Comparison of ENCODE assay signal across 19 cellular contexts in the genomic region with DNA sequence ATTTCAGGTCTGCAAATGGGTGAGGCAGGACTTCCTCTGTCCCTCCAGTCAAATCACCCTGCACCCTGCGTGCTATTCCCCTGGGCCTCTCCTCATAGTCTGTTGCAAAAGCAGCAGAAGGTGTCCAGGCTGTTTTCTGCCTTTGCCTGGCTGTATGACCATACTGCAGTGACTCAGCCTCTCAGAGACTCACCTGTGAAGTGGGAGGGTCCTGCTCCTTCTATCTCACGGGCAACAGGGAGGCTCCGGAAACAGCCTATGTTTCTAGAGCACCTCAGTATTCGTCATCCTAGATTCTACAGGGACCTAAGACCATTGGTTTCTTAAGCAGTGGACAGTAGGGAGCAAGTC.
DNase-seq lines count a peak whose midpoint lies in the region; ATAC-seq, FAIRE-seq and TF ChIP-seq lines count a peak whose summit lies in the region.
"Had no signal": no experiment of that assay in that cellular context is flagged by ENCODE, and none has a peak within 500 bp of the region (broad histone marks: within the 10 kb centered on the region; RNA-seq: fewer than 3 reads in every experiment).

No MANE protein-coding gene starts in this region.

- H3K27ac Mint-ChIP-seq in activated naive CD4-positive, alpha-beta T cell treated with anti-CD3 and anti-CD28 coated beads, Interleukin-2, amount 10 ng/mL, durations not matched to agents 7 days and 5 days, result no peak overlapping the region
- H3K27ac Mint-ChIP-seq: activated CD4-positive, alpha-beta memory T cell treated with anti-CD3 and anti-CD28 coated beads, Interleukin-2, amount 10 ng/mL, durations not matched to agents 7 days and 5 days; CD4-positive, CD25-positive, alpha-beta regulatory T cell had no signal

- no peak overlapping the region for H3K9ac ChIP-seq in BLaER1 treated with 17β-estradiol and CSF1 and Interleukin-3, amounts not matched to agents 10 nM and 100 nM
- H3K9ac ChIP-seq in Karpas-422 (ENCODE audit: low read length) (peak overlapping the region; percentile 72), mammary epithelial cell (ENCODE audit: insufficient read depth, low read length) (no peak overlapping the region)

- peaks cover 0 to 9% (median 0%) of the 10 kb centered on the region in 11 experiments; a peak in 2 of 22 replicates for H3K27me3 ChIP-seq in BLaER1 treated with 17β-estradiol and CSF1 and Interleukin-3, amounts not matched to agents 10 nM and 100 nM
- H3K27me3 ChIP-seq in Karpas-422 (ENCODE audit: low read length) (no peaks in the 10 kb centered on the region), mammary epithelial cell (ENCODE audit: insufficient read depth, low read length) (no peaks in the 10 kb centered on the region), spleen (replicated peaks in 1 of 7) (peaks cover 0 to 59% (median 0%) of the 10 kb centered on the region in 7 donors)
- H3K27me3 ChIP-seq: Peyer's patch, upper lobe of left lung had no signal

- peak overlapping the region in 9 of 11 experiments; percentile 11 to 62 (median 47); a peak in 15 of 22 replicates for H3K4me2 ChIP-seq in BLaER1 treated with 17β-estradiol and CSF1 and Interleukin-3, amounts not matched to agents 10 nM and 100 nM
- H3K4me2 ChIP-seq in Karpas-422 (ENCODE audit: low read depth, low read length, poor library complexity, severe bottlenecking) (peak overlapping the region; percentile 85), mammary epithelial cell (ENCODE audit: insufficient read depth, low read depth, low read length) (no peak overlapping the region)

- no peak overlapping the region for H3K27ac ChIP-seq in BLaER1 treated with 17β-estradiol and CSF1 and Interleukin-3, amounts not matched to agents 10 nM and 100 nM
- H3K27ac ChIP-seq in Karpas-422 (ENCODE audit: low read length) (peak overlapping the region; percentile 99), mammary epithelial cell (ENCODE audit: insufficient read depth, low read depth, low read length) (no peak overlapping the region), spleen (peak overlapping the region in 2 of 8 donors; percentile 47 to 55)
- H3K27ac ChIP-seq: cardiac muscle cell, esophagus squamous epithelium, upper lobe of left lung, VCaP had no signal

- no TSS peak for BruUV-seq in mammary epithelial cell (replicated peaks; lab: Mats Ljungman, UMichigan)

- peak; percentile 75 for FAIRE-seq in GM19239 (lab: Jason Lieb, UNC)
- FAIRE-seq: A204.1 had no signal

- DNase-seq in GM19239 (ENCODE audit: insufficient read length, low spot score) (peak; percentile 18), Karpas-422 (peak; percentile 97), mammary epithelial cell (peak; percentile 31), spleen (no peak)
- DNase-seq in central memory CD4-positive, alpha-beta T cell, result no peak
- no peak for DNase-seq in activated naive CD4-positive, alpha-beta T cell treated with anti-CD3 and anti-CD28 coated beads, Interleukin-2, amount 10 ng/mL, durations not matched to agents 7 days and 5 days
- DNase-seq: activated CD4-positive, alpha-beta memory T cell treated with anti-CD3 and anti-CD28 coated beads, Interleukin-2, amount 10 ng/mL, durations not matched to agents 7 days and 5 days; CD4-positive, CD25-positive, alpha-beta regulatory T cell; DMS79; esophagus squamous epithelium; NCI-H2029 treated with DMSO at 0.1 percent for 48 hours; upper lobe of left lung had no signal

- H3K27me3 Mint-ChIP-seq in activated naive CD4-positive, alpha-beta T cell treated with anti-CD3 and anti-CD28 coated beads, Interleukin-2, amount 10 ng/mL, durations not matched to agents 7 days and 5 days, result peaks cover 17% of the 10 kb centered on the region
- H3K27me3 Mint-ChIP-seq: activated CD4-positive, alpha-beta memory T cell treated with anti-CD3 and anti-CD28 coated beads, Interleukin-2, amount 10 ng/mL, durations not matched to agents 7 days and 5 days had no signal

- in situ Hi-C loops in mammary epithelial cell (cut with MboI; ENCODE audit: low sequenced_read_pairs in 2 of 2), result no loop called here

- no peaks in the 10 kb centered on the region for H3K36me3 ChIP-seq in BLaER1 treated with 17β-estradiol and CSF1 and Interleukin-3, amounts not matched to agents 10 nM and 100 nM
- H3K36me3 ChIP-seq in Karpas-422 (ENCODE audit: insufficient read depth, low read length) (no peaks in the 10 kb centered on the region), mammary epithelial cell (ENCODE audit: insufficient read depth, low read length) (no peaks in the 10 kb centered on the region), spleen (no peaks in the 10 kb centered on the region)
- H3K36me3 ChIP-seq: cardiac muscle cell, esophagus squamous epithelium, Peyer's patch, upper lobe of left lung had no signal

- H3K4me3 ChIP-seq in BLaER1 treated with 17β-estradiol and CSF1 and Interleukin-3, amounts not matched to agents 10 nM and 100 nM, result no peak overlapping the region
- peak overlapping the region; percentile 63 for H3K4me3 ChIP-seq in Karpas-422 (ENCODE audit: low read length)
- no peak overlapping the region for H3K4me3 ChIP-seq in mammary epithelial cell (replicated peaks in 1 of 3; ENCODE audit: insufficient read depth in 1 of 3, low read depth in 2 of 3, low read length in 3 of 3)
- no peak overlapping the region for H3K4me3 ChIP-seq in spleen
- H3K4me3 ChIP-seq: cardiac muscle cell, esophagus squamous epithelium, Peyer's patch, upper lobe of left lung had no signal

- no peak for TF ChIP-seq POLR2A in spleen (IDR thresholded peaks at IDR 0.05)

- CTCF ChIA-PET in mammary epithelial cell (lab: Charles Lee; ENCODE audit: low non-redundant PET), result no interaction called here
- CTCF ChIA-PET in activated naive CD4-positive, alpha-beta T cell treated with anti-CD3 and anti-CD28 coated beads, Interleukin-2, amount 10 ng/mL, durations not matched to agents 7 days and 5 days (lab: Charles Lee), result no interaction called here

- peaks cover 0 to 11% (median 0%) of the 10 kb centered on the region in 11 experiments; a peak in 3 of 22 replicates for H3K9me3 ChIP-seq in BLaER1 treated with 17β-estradiol and CSF1 and Interleukin-3, amounts not matched to agents 10 nM and 100 nM (replicated peaks in 1 of 11)
- H3K9me3 ChIP-seq in Karpas-422 (ENCODE audit: low read length) (no peaks in the 10 kb centered on the region), mammary epithelial cell (replicated peaks; ENCODE audit: insufficient read depth, low read length) (peaks cover 4% of the 10 kb centered on the region), spleen (peaks cover 0 to 5% (median 0%) of the 10 kb centered on the region in 8 donors)
- H3K9me3 ChIP-seq: Peyer's patch, upper lobe of left lung had no signal

- dilution Hi-C loops in mammary epithelial cell (cut with HindIII; ENCODE audit: low sequenced_read_pairs), result no loop called here

- H3K4me1 ChIP-seq in BLaER1 treated with 17β-estradiol and CSF1 and Interleukin-3, amounts not matched to agents 10 nM and 100 nM, result peaks cover 5 to 25% (median 17%) of the 10 kb centered on the region in 10 experiments; a peak in 17 of 20 replicates
- H3K4me1 ChIP-seq in Karpas-422 (ENCODE audit: low read length) (peaks cover 45% of the 10 kb centered on the region), mammary epithelial cell (ENCODE audit: insufficient read depth, low read length) (no peaks in the 10 kb centered on the region), spleen (peaks cover 0 to 21% (median 11%) of the 10 kb centered on the region in 6 donors)
- H3K4me1 ChIP-seq: esophagus squamous epithelium, upper lobe of left lung had no signal

- no peak for ATAC-seq in GM21360 (IDR thresholded peaks at IDR 0.05; ENCODE audit: unreplicated experiment)

- intact Hi-C loops in mammary epithelial cell (cut with micrococcal nuclease) (no loop called here), spleen (cut with DNase I; ENCODE audit: low total_unique reads) (no loop called here)

- TF ChIP-seq CTCF in mammary epithelial cell (conservative IDR thresholded peaks at IDR 0.05 in 1 of 2, IDR thresholded peaks at IDR 0.05 in 1 of 2; ENCODE audit: extremely low read depth in 1 of 2, insufficient read depth in 1 of 2, low read depth in 1 of 2, low read length in 2 of 2), result no peak
- no peak for TF ChIP-seq CTCF in spleen (IDR thresholded peaks at IDR 0.05 in 8 of 11, conservative IDR thresholded peaks at IDR 0.05 in 3 of 11)

- no peaks in the 10 kb centered on the region for H3K36me3 Mint-ChIP-seq in activated naive CD4-positive, alpha-beta T cell treated with anti-CD3 and anti-CD28 coated beads, Interleukin-2, amount 10 ng/mL, durations not matched to agents 7 days and 5 days
- H3K36me3 Mint-ChIP-seq: CD4-positive, CD25-positive, alpha-beta regulatory T cell had no signal

- no peaks in the 10 kb centered on the region for H3K9me2 ChIP-seq in Karpas-422 (replicated peaks; ENCODE audit: insufficient read depth, low read length)

- H3K79me2 ChIP-seq in Karpas-422 (ENCODE audit: low read length) (no peaks in the 10 kb centered on the region), mammary epithelial cell (ENCODE audit: insufficient read depth, low read length) (no peaks in the 10 kb centered on the region)

- H3K4me1 Mint-ChIP-seq in activated naive CD4-positive, alpha-beta T cell treated with anti-CD3 and anti-CD28 coated beads, Interleukin-2, amount 10 ng/mL, durations not matched to agents 7 days and 5 days, result no peaks in the 10 kb centered on the region
- H3K4me1 Mint-ChIP-seq: activated CD4-positive, alpha-beta memory T cell treated with anti-CD3 and anti-CD28 coated beads, Interleukin-2, amount 10 ng/mL, durations not matched to agents 7 days and 5 days; CD4-positive, CD25-positive, alpha-beta regulatory T cell had no signal

- H3K9me3 Mint-ChIP-seq in activated naive CD4-positive, alpha-beta T cell treated with anti-CD3 and anti-CD28 coated beads, Interleukin-2, amount 10 ng/mL, durations not matched to agents 7 days and 5 days, result peaks cover 7% of the 10 kb centered on the region
- H3K9me3 Mint-ChIP-seq: stimulated activated naive CD8-positive, alpha-beta T cell treated with anti-CD3 and anti-CD28 coated beads, Interleukin-15, Interleukin-2, amounts not matched to agents 100 ng/mL and 50 ng/mL, for 24 hours had no signal

- WGBS in mammary epithelial cell (ENCODE audit: low coverage, missing lambda C conversion rate), result 52% methylated on average over 3 of the region's 4 CpGs
- 75 to 89% (median 80%) methylated on average over 2 to 4 of the region's 4 CpGs for WGBS in spleen, 5 donors

- H2AFZ ChIP-seq in Karpas-422 (ENCODE audit: low read length) (no peak overlapping the region), mammary epithelial cell (ENCODE audit: low read depth, low read length) (no peak overlapping the region)

- H4K20me1 ChIP-seq in BLaER1 treated with 17β-estradiol and CSF1 and Interleukin-3, amounts not matched to agents 10 nM and 100 nM, result peaks cover 0 to 10% (median 0%) of the 10 kb centered on the region in 11 experiments; a peak in 2 of 22 replicates
- H4K20me1 ChIP-seq in Karpas-422 (ENCODE audit: insufficient read depth, low read depth, low read length), result no peaks in the 10 kb centered on the region
- H4K20me1 ChIP-seq in mammary epithelial cell (ENCODE audit: insufficient read depth, low read length), result no peaks in the 10 kb centered on the region

- no peak overlapping the region for H3K4me3 Mint-ChIP-seq in activated naive CD4-positive, alpha-beta T cell treated with anti-CD3 and anti-CD28 coated beads, Interleukin-2, amount 10 ng/mL, durations not matched to agents 7 days and 5 days
- H3K4me3 Mint-ChIP-seq: activated CD4-positive, alpha-beta memory T cell treated with anti-CD3 and anti-CD28 coated beads, Interleukin-2, amount 10 ng/mL, durations not matched to agents 7 days and 5 days; CD4-positive, CD25-positive, alpha-beta regulatory T cell; stimulated activated naive CD8-positive, alpha-beta T cell treated with anti-CD3 and anti-CD28 coated beads, Interleukin-15, Interleukin-2, amounts not matched to agents 100 ng/mL and 50 ng/mL, for 24 hours had no signal

Comparison
In these comparisons a context has a peak if more than half of its experiments do, and no peak if none do; other contexts are left out.
1. DNase-seq: peak in GM19239 (single experiment), Karpas-422 (single experiment) and mammary epithelial cell (single experiment); none in spleen (single experiment), central memory CD4-positive, alpha-beta T cell (single experiment) and activated naive CD4-positive, alpha-beta T cell treated with anti-CD3 and anti-CD28 coated beads, Interleukin-2, amount 10 ng/mL, durations not matched to agents 7 days and 5 days (single experiment).